In the genomic region with DNA sequence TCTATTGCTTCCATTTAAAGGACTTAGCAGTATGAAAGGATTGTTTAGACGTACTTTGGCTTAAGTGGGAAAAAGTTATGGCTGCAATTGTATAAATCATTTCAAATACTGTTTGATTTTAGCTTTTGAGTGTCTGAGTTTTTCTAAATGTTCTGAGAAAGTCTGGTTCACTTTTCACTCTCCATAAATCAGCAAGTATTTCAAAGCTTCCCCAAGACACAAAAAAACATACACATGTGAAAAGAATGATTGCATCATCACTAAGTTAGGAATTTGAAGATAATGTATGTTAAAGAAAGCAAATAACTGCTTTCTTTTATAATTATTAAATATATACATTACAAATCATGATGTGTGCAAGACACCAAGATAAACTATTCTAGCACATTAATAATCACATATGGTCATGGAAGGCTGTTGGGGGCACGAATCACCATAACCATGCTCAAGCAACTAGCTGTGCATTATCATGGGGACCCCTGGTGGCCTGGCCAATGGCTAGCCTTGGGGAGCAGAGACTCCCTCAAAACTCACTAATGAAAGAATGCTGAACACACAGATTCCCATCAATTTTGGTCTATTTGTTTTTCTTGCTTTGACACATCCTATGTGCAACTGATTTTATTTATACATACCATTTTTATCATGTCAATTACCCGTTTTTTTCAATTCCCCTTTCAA, we compare ENCODE assay signal across 16 cellular contexts.
DNase-seq lines count a peak whose midpoint lies in the region; ATAC-seq and TF ChIP-seq lines count a peak whose summit lies in the region.
"Had no signal": no experiment of that assay in that cellular context is flagged by ENCODE, and none has a peak within 500 bp of the region (broad histone marks: within the 10 kb centered on the region; RNA-seq: fewer than 3 reads in every experiment).

No MANE protein-coding gene starts in this region.

- H3K4me1 ChIP-seq in PC-9 (replicated peaks; ENCODE audit: insufficient read depth): no peaks in the 10 kb centered on the region
- H3K4me1 ChIP-seq: psoas muscle, vagina had no signal

- no peak overlapping the region for H3K4me3 ChIP-seq in AG04450 (ENCODE audit: low read depth, low read length)
- H3K4me3 ChIP-seq in fibroblast of pulmonary artery (replicated peaks; ENCODE audit: low read depth, low read length): no peak overlapping the region
- no peak overlapping the region for H3K4me3 ChIP-seq in PC-9
- H3K4me3 ChIP-seq: psoas muscle, stomach, vagina had no signal

- DNase-seq in AG04450 (ENCODE audit: low read depth, low spot score): no peak
- peak; percentile 11 for DNase-seq in RPMI7951 (ENCODE audit: low read depth)
- DNase-seq in fibroblast of pulmonary artery (ENCODE audit: low read depth): no peak
- DNase-seq in PC-9: no peak
- DNase-seq in NK-92 (lab: John Stamatoyannopoulos, UW; ENCODE audit: unreplicated experiment): no peak
- no peak for DNase-seq in NCI-H526 treated with DMSO at 0.1 percent for 48 hours (lab: John Stamatoyannopoulos, UW)
- DNase-seq: activated CD8-positive, alpha-beta memory T cell treated with anti-CD3 and anti-CD28 coated beads, Interleukin-2, amount 10 ng/mL, durations not matched to agents 7 days and 5 days; natural killer cell; NCI-H774; psoas muscle; stomach had no signal

- TF ChIP-seq CTCF in AG04450 (IDR thresholded peaks at IDR 0.05; ENCODE audit: low read depth, low read length) (peak; percentile 58), GM12873 (IDR thresholded peaks at IDR 0.05; ENCODE audit: insufficient read depth, low read depth, low read length, missing control alignments) (peak; percentile 26), fibroblast of pulmonary artery (IDR thresholded peaks at IDR 0.05; ENCODE audit: low read length, missing control alignments) (peak; percentile 30), PC-9 (conservative IDR thresholded peaks at IDR 0.05) (no peak)

- no peaks in the 10 kb centered on the region for H4K20me1 ChIP-seq in PC-9 (ENCODE audit: insufficient read depth)

- no TSS peak for BruUV-seq in PC-9 (replicated peaks; lab: Mats Ljungman, UMichigan)

- H3K9me3 ChIP-seq in AG04450 (ENCODE audit: control insufficient read depth, insufficient read depth, low read length) (peaks cover 8% of the 10 kb centered on the region), PC-9 (ENCODE audit: insufficient read depth, low read depth) (no peaks in the 10 kb centered on the region)
- H3K9me3 ChIP-seq: psoas muscle, stomach, vagina had no signal

- H3K27me3 ChIP-seq in AG04450 (ENCODE audit: control insufficient read depth, insufficient read depth, low read length) (no peaks in the 10 kb centered on the region), PC-9 (ENCODE audit: insufficient read depth, low read depth) (no peaks in the 10 kb centered on the region)
- H3K27me3 ChIP-seq: stomach, vagina had no signal

- no peak overlapping the region for H3K27ac ChIP-seq in AG04450 (ENCODE audit: low read depth, low read length)
- no peak overlapping the region for H3K27ac ChIP-seq in PC-9
- H3K27ac ChIP-seq: psoas muscle, RWPE1, stomach, vagina had no signal

- H2AFZ ChIP-seq in PC-9: no peak overlapping the region

- H3K9me2 ChIP-seq in PC-9 (ENCODE audit: insufficient read depth): no peaks in the 10 kb centered on the region

- ATAC-seq in HG02852 (IDR thresholded peaks at IDR 0.05; ENCODE audit: unreplicated experiment): no peak
- ATAC-seq: activated CD8-positive, alpha-beta memory T cell treated with anti-CD3 and anti-CD28 coated beads, Interleukin-2, amount 10 ng/mL, durations not matched to agents 7 days and 5 days; natural killer cell; psoas muscle; WTC11 had no signal

- intact Hi-C loops in PC-9 (cut with micrococcal nuclease; ENCODE audit: unreplicated experiment): no loop called here

- CTCF ChIA-PET in AG04450 (lab: Charles Lee) (interaction anchor here (1.0 to 1.6 kb wide), 4 partner anchors 11 to 99 kb away, joined by 3 to 6 read pairs (median 4); no protein-coding TSS in a partner anchor), PC-9 (lab: Charles Lee) (no interaction called here)

- H3F3A ChIP-seq in PC-9 (ENCODE audit: insufficient read depth, low read depth): no peaks in the 10 kb centered on the region

- H3K4me2 ChIP-seq in PC-9: no peak overlapping the region

- POLR2A ChIA-PET in AG04450 (lab: Yijun Ruan, JAX): interaction anchor here (0.6 to 2.8 kb wide), 5 partner anchors 25 to 104 kb away, joined by 3 to 14 read pairs (median 5); no protein-coding TSS in a partner anchor
- POLR2A ChIA-PET in PC-9 (lab: Charles Lee; ENCODE audit: unreplicated experiment): no interaction called here

- no peaks in the 10 kb centered on the region for H3K36me3 ChIP-seq in PC-9 (ENCODE audit: low read depth)
- H3K36me3 ChIP-seq: stomach, vagina had no signal

- no peaks in the 10 kb centered on the region for H3K79me2 ChIP-seq in PC-9 (ENCODE audit: low read depth)
